13 cellular contexts compared by ENCODE assay signal in the genomic region with DNA sequence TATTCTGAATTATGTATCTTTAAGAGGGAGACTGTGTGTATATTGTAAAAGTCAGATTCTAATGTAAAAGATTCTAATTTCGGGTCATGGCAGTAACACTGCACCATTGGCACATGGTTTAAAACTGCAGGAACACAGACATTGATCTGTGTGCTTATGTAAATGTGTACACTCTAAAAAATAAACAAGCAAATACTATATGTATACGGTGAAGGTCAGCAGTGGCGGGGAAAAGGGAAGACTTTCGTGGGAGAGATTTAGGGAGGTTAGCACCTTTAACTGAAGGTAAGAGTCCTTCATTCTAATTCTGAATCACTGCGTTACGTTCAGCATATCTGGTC.
DNase-seq lines count a peak whose midpoint lies in the region; ATAC-seq and TF ChIP-seq lines count a peak whose summit lies in the region.
"Had no signal": no experiment of that assay in that cellular context is flagged by ENCODE, and none has a peak within 500 bp of the region (broad histone marks: within the 10 kb centered on the region; RNA-seq: fewer than 3 reads in every experiment).

No MANE protein-coding gene starts in this region.

- peak overlapping the region; percentile 75 for H3K27ac ChIP-seq in RWPE2 (ENCODE audit: poor library complexity, severe bottlenecking)
- H3K27ac ChIP-seq in sigmoid colon = peak overlapping the region; percentile 59 to 75 (median 64)
- H3K27ac ChIP-seq: neutrophil had no signal

- H3K4me1 Mint-ChIP-seq in Caco-2 (ENCODE audit: low read depth, unreplicated experiment) = peaks cover 7% of the 10 kb centered on the region

- WGBS in sigmoid colon, 2 donors = 70 to 89% methylated on average over 6 of the region's 6 CpGs

- H3K27me3 ChIP-seq in Caco-2 (replicated peaks; ENCODE audit: control insufficient read depth, insufficient read depth, low read length) (no peaks in the 10 kb centered on the region), RWPE2 (ENCODE audit: insufficient read depth, poor library complexity, severe bottlenecking) (no peaks in the 10 kb centered on the region), iPS-15b (ENCODE audit: control insufficient read depth, insufficient read depth, low read length) (no peaks in the 10 kb centered on the region), sigmoid colon (no peaks in the 10 kb centered on the region)
- H3K27me3 ChIP-seq: neutrophil had no signal

- TF ChIP-seq CTCF in Caco-2 (IDR thresholded peaks at IDR 0.05; ENCODE audit: insufficient read depth in 1 of 2, low read depth in 1 of 2, low read length in 1 of 2, severe bottlenecking in 1 of 2, unreplicated experiment in 1 of 2) = no peak
- no peak for TF ChIP-seq CTCF in RWPE2 (IDR thresholded peaks at IDR 0.05; ENCODE audit: poor library complexity, severe bottlenecking)
- TF ChIP-seq CTCF in sigmoid colon (IDR thresholded peaks at IDR 0.05) = no peak

- intact Hi-C loops in Caco-2 (cut with micrococcal nuclease; ENCODE audit: unreplicated experiment) = loop anchor here (1.0 to 10.0 kb wide), 6 partner anchors 26 to 584 kb away; no protein-coding TSS in a partner anchor
- intact Hi-C loops in sigmoid colon (cut with DNase I) = loop anchor here (10.0 kb wide), 1 partner anchor 294 kb away; no protein-coding TSS in a partner anchor

- no peaks in the 10 kb centered on the region for H3K36me3 Mint-ChIP-seq in Caco-2 (ENCODE audit: insufficient read depth, unreplicated experiment)
- H3K36me3 Mint-ChIP-seq: CD14-positive monocyte had no signal

- peak overlapping the region; percentile 28 for H3K9ac ChIP-seq in iPS-15b (ENCODE audit: low read depth, low read length)

- H3K4me3 Mint-ChIP-seq in Caco-2 (ENCODE audit: unreplicated experiment) = peak overlapping the region; percentile 77

- CTCF ChIA-PET in Caco-2 (lab: Charles Lee) = no interaction called here

- H3K9me3 Mint-ChIP-seq in Caco-2 (ENCODE audit: unreplicated experiment) = no peaks in the 10 kb centered on the region

- ATAC-seq in RWPE2 (ENCODE audit: low read depth) (no peak), GM21528 (IDR thresholded peaks at IDR 0.05; ENCODE audit: low FRiP score, unreplicated experiment) (no peak), GM21423 (IDR thresholded peaks at IDR 0.05; ENCODE audit: unreplicated experiment) (no peak)

- no peaks in the 10 kb centered on the region for H3K9me3 ChIP-seq in Caco-2
- no peaks in the 10 kb centered on the region for H3K9me3 ChIP-seq in RWPE2 (ENCODE audit: severe bottlenecking)
- H3K9me3 ChIP-seq in iPS-15b (ENCODE audit: control insufficient read depth, insufficient read depth, low read length) = peaks cover 3% of the 10 kb centered on the region
- no peaks in the 10 kb centered on the region for H3K9me3 ChIP-seq in sigmoid colon
- H3K9me3 ChIP-seq: neutrophil had no signal

- no peaks in the 10 kb centered on the region for H3K36me3 ChIP-seq in Caco-2 (ENCODE audit: control insufficient read depth, insufficient read depth, low read length)
- no peaks in the 10 kb centered on the region for H3K36me3 ChIP-seq in RWPE2 (ENCODE audit: low read depth)
- H3K36me3 ChIP-seq in iPS-15b (ENCODE audit: control insufficient read depth, insufficient read depth, low read length) = no peaks in the 10 kb centered on the region
- no peaks in the 10 kb centered on the region for H3K36me3 ChIP-seq in sigmoid colon
- H3K36me3 ChIP-seq: neutrophil had no signal

- peak overlapping the region; percentile 89 for H3K27ac Mint-ChIP-seq in Caco-2 (ENCODE audit: unreplicated experiment)
- H3K27ac Mint-ChIP-seq: activated naive CD4-positive, alpha-beta T cell treated with anti-CD3 and anti-CD28 coated beads for 36 hours had no signal

- DNase-seq in Caco-2 = no peak
- no peak for DNase-seq in RWPE2 (ENCODE audit: low spot score)
- DNase-seq in sigmoid colon = no peak
- DNase-seq in medulla oblongata (ENCODE audit: extremely low spot score) = no peak
- no peak for DNase-seq in SW480 (ENCODE audit: low spot score)
- DNase-seq: activated CD4-positive, CD25-positive, alpha-beta regulatory T cell treated with anti-CD3 and anti-CD28 coated beads, Interleukin-2, amount 50 U/mL, for 72 hours; NCI-H1694 had no signal

- no peaks in the 10 kb centered on the region for H3K27me3 Mint-ChIP-seq in Caco-2 (ENCODE audit: insufficient read depth, unreplicated experiment)

- BruUV-seq in Caco-2 (replicated peaks; lab: Mats Ljungman, UMichigan) = no TSS peak

- no peak for TF ChIP-seq EP300 in sigmoid colon (IDR thresholded peaks at IDR 0.05)

- TF ChIP-seq POLR2A in sigmoid colon (IDR thresholded peaks at IDR 0.05) = no peak

- H3K4me1 ChIP-seq in Caco-2 = peaks cover 13% of the 10 kb centered on the region
- peaks cover 6% of the 10 kb centered on the region for H3K4me1 ChIP-seq in RWPE2 (ENCODE audit: insufficient read depth, poor library complexity, severe bottlenecking)
- H3K4me1 ChIP-seq in iPS-15b (ENCODE audit: control insufficient read depth, insufficient read depth, low read length) = peaks cover 7% of the 10 kb centered on the region
- peaks cover 0 to 11% (median 3%) of the 10 kb centered on the region in 4 donors for H3K4me1 ChIP-seq in sigmoid colon

- POLR2A ChIA-PET in Caco-2 (lab: Charles Lee) = no interaction called here

- H3K4me3 ChIP-seq in Caco-2 (ENCODE audit: low read depth, low read length) (no peak overlapping the region), RWPE2 (ENCODE audit: severe bottlenecking) (no peak overlapping the region), iPS-15b (ENCODE audit: low read depth, low read length) (no peak overlapping the region), sigmoid colon (no peak overlapping the region)
